In genomic region chr5:14143843-14144585, GRCh38 we compare ENCODE assay signal across 8 cellular contexts. TPM values are rescaled to one million over a fixed set of nuclear protein-coding genes. Genes with fewer than 3 reads are reported as not detected.
DNase-seq lines count a peak whose midpoint lies in the region; ATAC-seq, FAIRE-seq and TF ChIP-seq lines count a peak whose summit lies in the region.

No MANE protein-coding gene starts in this region.

- H3K56ac ChIP-seq in H1 (replicated peaks; ENCODE audit: insufficient read length, low read depth, low read length), result no peak overlapping the region

- TF ChIP-seq CTCF in H1 (IDR thresholded peaks at IDR 0.05; ENCODE audit: control extremely low read depth in 1 of 3, insufficient read depth in 1 of 3, low read depth in 1 of 3, low read length in 3 of 3) (no peak), testis (IDR thresholded peaks at IDR 0.05) (no peak)

- no peak overlapping the region for H2BK15ac ChIP-seq in H1 (ENCODE audit: low read length)

- no peak overlapping the region for H3K27ac Mint-ChIP-seq in CD4-positive, CD25-positive, alpha-beta regulatory T cell
- peak overlapping the region; percentile 68 for H3K27ac Mint-ChIP-seq in activated CD4-positive, alpha-beta T cell treated with anti-CD3 and anti-CD28 coated beads, Interleukin-2, amount 10 ng/mL, durations not matched to agents 24 days and 14 days

- H2BK120ac ChIP-seq in H1 (replicated peaks; ENCODE audit: low read depth, low read length), result no peak overlapping the region

- DNase-seq in CD4-positive, CD25-positive, alpha-beta regulatory T cell, result peak; percentile 5 to 22 (median 9)
- peak; percentile 77 for DNase-seq in activated CD4-positive, alpha-beta T cell treated with anti-CD3 and anti-CD28 coated beads, Interleukin-2, amount 10 ng/mL, durations not matched to agents 24 days and 14 days
- DNase-seq in H1 (ENCODE audit: low read depth in 1 of 2, low spot score in 2 of 2) (peak in 1 of 2 experiments; percentile 66), testis (peak; percentile 36), T1000 (lab: John Stamatoyannopoulos, UW) (no peak)

- POLR2A ChIA-PET in H1 (lab: Charles Lee; ENCODE audit: partially characterized antibody), result interaction anchor here (0.9 to 2.4 kb wide), 7 partner anchors 8 to 118 kb away, joined by 3 to 10 read pairs (median 4); no protein-coding TSS in a partner anchor

- ATAC-seq in CD4-positive, CD25-positive, alpha-beta regulatory T cell (ENCODE audit: low read depth in 2 of 2), result no peak
- ATAC-seq in GM19455 (IDR thresholded peaks at IDR 0.05; ENCODE audit: unreplicated experiment) (peak; percentile 17), HG03558 (IDR thresholded peaks at IDR 0.05; ENCODE audit: extremely low read depth, unreplicated experiment) (peak; percentile 13)

- peaks cover 0 to 6% (median 2%) of the 10 kb centered on the region in 7 donors for H3K9me3 Mint-ChIP-seq in CD4-positive, CD25-positive, alpha-beta regulatory T cell
- peaks cover 4% of the 10 kb centered on the region for H3K9me3 Mint-ChIP-seq in activated CD4-positive, alpha-beta T cell treated with anti-CD3 and anti-CD28 coated beads, Interleukin-2, amount 10 ng/mL, durations not matched to agents 24 days and 14 days

- H3K18ac ChIP-seq in H1 (ENCODE audit: extremely low read depth, low read length), result peak overlapping the region; percentile 48; the same call in 1 of the 2 replicates

- H3K9me3 ChIP-seq in CD4-positive, CD25-positive, alpha-beta regulatory T cell (ENCODE audit: control insufficient read depth in 2 of 2, low read length in 2 of 2), result no peaks in the 10 kb centered on the region
- H3K9me3 ChIP-seq in H1 (ENCODE audit: insufficient read depth in 2 of 2, low read depth in 1 of 2, low read length in 1 of 2) (no peaks in the 10 kb centered on the region), mucosa of stomach (ENCODE audit: control insufficient read depth, low read length) (no peaks in the 10 kb centered on the region), testis (no peaks in the 10 kb centered on the region)

- no peak overlapping the region for H2AK5ac ChIP-seq in H1 (ENCODE audit: low read depth, low read length)

- TF ChIP-seq POLR2A in H1 (IDR thresholded peaks at IDR 0.05; ENCODE audit: control extremely low read depth in 1 of 2, low read depth in 2 of 2, low read length in 2 of 2) (no peak; a peak in 1 of 3 replicates), testis (IDR thresholded peaks at IDR 0.05) (no peak)

- peak overlapping the region; percentile 100 for H3K4me2 ChIP-seq in H1 (ENCODE audit: insufficient read depth in 1 of 2, low read depth in 2 of 2, low read length in 2 of 2)

- H3K27me3 Mint-ChIP-seq in CD4-positive, CD25-positive, alpha-beta regulatory T cell, result peaks cover 71% of the 10 kb centered on the region
- H3K27me3 Mint-ChIP-seq in activated CD4-positive, alpha-beta T cell treated with anti-CD3 and anti-CD28 coated beads, Interleukin-2, amount 10 ng/mL, durations not matched to agents 24 days and 14 days, result peaks cover 61% of the 10 kb centered on the region

- peaks cover 24% of the 10 kb centered on the region for H3K4me1 ChIP-seq in CD4-positive, CD25-positive, alpha-beta regulatory T cell (ENCODE audit: control insufficient read depth, insufficient read depth, low read length, poor library complexity, severe bottlenecking)
- H3K4me1 ChIP-seq in H1 (replicated peaks in 1 of 4; ENCODE audit: control insufficient read depth in 3 of 4, insufficient read depth in 4 of 4, low read length in 3 of 4) (peaks cover 11 to 25% (median 17%) of the 10 kb centered on the region in 4 experiments), mucosa of stomach (ENCODE audit: control insufficient read depth, insufficient read depth, low read length) (peaks cover 17% of the 10 kb centered on the region), testis (peaks cover 28% of the 10 kb centered on the region)

- H3K27me3 ChIP-seq in CD4-positive, CD25-positive, alpha-beta regulatory T cell (ENCODE audit: control insufficient read depth, insufficient read depth, low read length), result peaks cover 29% of the 10 kb centered on the region
- H3K27me3 ChIP-seq in H1 (replicated peaks in 1 of 4; ENCODE audit: control insufficient read depth in 3 of 4, extremely low read depth in 1 of 4, insufficient read depth in 3 of 4, low read length in 3 of 4) (peaks cover 0 to 2% (median 0%) of the 10 kb centered on the region in 4 experiments; a peak in 1 of 7 replicates), mucosa of stomach (ENCODE audit: control insufficient read depth, insufficient read depth, low read length) (peaks cover 8% of the 10 kb centered on the region), testis (no peaks in the 10 kb centered on the region)

- H3K9ac ChIP-seq in H1 (replicated peaks in 1 of 4; ENCODE audit: extremely low read depth in 1 of 4, low read depth in 3 of 4, low read length in 3 of 4) (peak overlapping the region; percentile 71 to 96 (median 84)), mucosa of stomach (ENCODE audit: low read length) (peak overlapping the region; percentile 77)

- H2BK5ac ChIP-seq in H1 (ENCODE audit: low read depth, low read length), result no peak overlapping the region

- peaks cover 16% of the 10 kb centered on the region; the same call in 1 of the 2 replicates for H3K23me2 ChIP-seq in H1 (ENCODE audit: low read depth, low read length)

- no peaks in the 10 kb centered on the region for H3K36me3 ChIP-seq in CD4-positive, CD25-positive, alpha-beta regulatory T cell (ENCODE audit: control insufficient read depth, insufficient read depth, low read length)
- no peaks in the 10 kb centered on the region for H3K36me3 ChIP-seq in H1 (ENCODE audit: control insufficient read depth in 2 of 4, insufficient read depth in 4 of 4, low read length in 3 of 4)
- H3K36me3 ChIP-seq in mucosa of stomach (ENCODE audit: control insufficient read depth, insufficient read depth, low read length), result no peaks in the 10 kb centered on the region
- H3K36me3 ChIP-seq in testis (ENCODE audit: low read depth, missing control alignments), result no peaks in the 10 kb centered on the region

- no peak for TF ChIP-seq RAD21 in H1 (IDR thresholded peaks at IDR 0.05 in 1 of 2, conservative IDR thresholded peaks at IDR 0.05 in 1 of 2; ENCODE audit: low read depth in 2 of 2, low read length in 2 of 2)

- H3K4me3 ChIP-seq in CD4-positive, CD25-positive, alpha-beta regulatory T cell (ENCODE audit: low read depth, low read length), result no peak overlapping the region
- peak overlapping the region; percentile 88 to 98 (median 94) for H3K4me3 ChIP-seq in H1 (ENCODE audit: extremely low read depth in 1 of 4, insufficient read depth in 2 of 4, low read depth in 3 of 4, low read length in 4 of 4)
- H3K4me3 ChIP-seq in mucosa of stomach (ENCODE audit: low read length), result peak overlapping the region; percentile 46
- peak overlapping the region; percentile 67 to 89 for H3K4me3 ChIP-seq in testis

- H3K23ac ChIP-seq in H1 (ENCODE audit: insufficient read length), result no peak overlapping the region

- no peak for FAIRE-seq in H1 (lab: Jason Lieb, UNC)

- peaks cover 26 to 45% of the 10 kb centered on the region in 2 experiments for H3K79me2 ChIP-seq in H1 (ENCODE audit: control insufficient read depth in 1 of 2, insufficient read depth in 2 of 2, low read length in 2 of 2)

- H3K14ac ChIP-seq in H1 (ENCODE audit: insufficient read length), result no peak overlapping the region

- H3K36me3 Mint-ChIP-seq in CD4-positive, CD25-positive, alpha-beta regulatory T cell, result no peaks in the 10 kb centered on the region
- peaks cover 4% of the 10 kb centered on the region for H3K36me3 Mint-ChIP-seq in activated CD4-positive, alpha-beta T cell treated with anti-CD3 and anti-CD28 coated beads, Interleukin-2, amount 10 ng/mL, durations not matched to agents 24 days and 14 days (ENCODE audit: low read depth)

- H4K91ac ChIP-seq in H1 (replicated peaks; ENCODE audit: insufficient read length, low read length), result no peak overlapping the region

- no peak overlapping the region for H3K27ac ChIP-seq in CD4-positive, CD25-positive, alpha-beta regulatory T cell (ENCODE audit: insufficient read depth, low read length, poor library complexity, severe bottlenecking)
- H3K27ac ChIP-seq in H1 (ENCODE audit: low read depth, low read length) (no peak overlapping the region), testis (peak overlapping the region; percentile 96)

- intact Hi-C loops in activated CD4-positive, alpha-beta T cell treated with anti-CD3 and anti-CD28 coated beads, Interleukin-2, amount 10 ng/mL, durations not matched to agents 24 days and 14 days (cut with micrococcal nuclease), result loop anchor here (2.0 to 10.0 kb wide), 4 partner anchors 35 to 731 kb away; partner anchors contain the start of genes ANKH and OTULIN
- intact Hi-C loops in testis (cut with DNase I; ENCODE audit: low total_unique reads), result loop anchor here (10.0 kb wide), 1 partner anchor 121 kb away; no protein-coding TSS in a partner anchor

- H2BK12ac ChIP-seq in H1 (ENCODE audit: low read depth, low read length), result no peak overlapping the region

- CTCF ChIA-PET in H1 (lab: Charles Lee; ENCODE audit: partially characterized antibody), result interaction anchor here (1.1 to 5.9 kb wide), 4 partner anchors 9 to 126 kb away, joined by 3 to 30 read pairs (median 12); no protein-coding TSS in a partner anchor

- no peak overlapping the region for H2BK20ac ChIP-seq in H1 (ENCODE audit: low read length)

- H4K5ac ChIP-seq in H1 (ENCODE audit: insufficient read length, low read depth, low read length), result no peak overlapping the region

- peaks cover 0 to 19% (median 8%) of the 10 kb centered on the region in 4 donors for H3K4me1 Mint-ChIP-seq in CD4-positive, CD25-positive, alpha-beta regulatory T cell
- peaks cover 10% of the 10 kb centered on the region for H3K4me1 Mint-ChIP-seq in activated CD4-positive, alpha-beta T cell treated with anti-CD3 and anti-CD28 coated beads, Interleukin-2, amount 10 ng/mL, durations not matched to agents 24 days and 14 days

- peaks cover 26 to 29% of the 10 kb centered on the region in 2 experiments for H4K20me1 ChIP-seq in H1 (replicated peaks in 1 of 2; ENCODE audit: control insufficient read depth in 1 of 2, insufficient read depth in 2 of 2, low read length in 2 of 2)

- H3K4me3 Mint-ChIP-seq in CD4-positive, CD25-positive, alpha-beta regulatory T cell, result peak overlapping the region; percentile 78 to 89 (median 84)
- H3K4me3 Mint-ChIP-seq in activated CD4-positive, alpha-beta T cell treated with anti-CD3 and anti-CD28 coated beads, Interleukin-2, amount 10 ng/mL, durations not matched to agents 24 days and 14 days, result peak overlapping the region; percentile 87

- TF ChIP-seq EP300 in H1 (IDR thresholded peaks at IDR 0.05; ENCODE audit: borderline replicate concordance in 1 of 2, low read depth in 2 of 2, low read length in 2 of 2), result no peak

- no peak overlapping the region for H2AFZ ChIP-seq in H1 (ENCODE audit: low read length)

- no peak overlapping the region for H3K4ac ChIP-seq in H1 (replicated peaks; ENCODE audit: insufficient read length, low read depth, low read length)

- peak overlapping the region; percentile 77; the same call in 1 of the 2 replicates for H4K8ac ChIP-seq in H1 (ENCODE audit: extremely low read depth, insufficient read depth, low read length)

- WGBS in H1 (ENCODE audit: extremely low coverage in 1 of 2, insufficient coverage in 1 of 2, insufficient read length in 1 of 2, insufficient replicate concordance in 2 of 2, low coverage in 1 of 2, low lambda C conversion rate in 2 of 2, missing lambda C conversion rate in 1 of 2), 2 experiments, result 1% methylated on average over 34 of the region's 84 CpGs; no CpG with 5 or more reads in 1 of the 2 experiments
- 0% methylated on average over 9 to 80 of the region's 84 CpGs for WGBS in testis, 2 donors

- peaks cover 18% of the 10 kb centered on the region for H3K79me1 ChIP-seq in H1 (ENCODE audit: low read depth, low read length)

RNA-seq across cellular contexts. Expression of gene TRIO, which starts 0.9 kb away (rescaled TPM):
- total RNA-seq in CD4-positive, CD25-positive, alpha-beta regulatory T cell, result 7.6 TPM
- polyA plus RNA-seq in CD4-positive, CD25-positive, alpha-beta regulatory T cell, result 1 to 10 TPM; 1.2 to 4.9 (median 1.6) TPM
- total RNA-seq in activated CD4-positive, alpha-beta T cell treated with anti-CD3 and anti-CD28 coated beads, Interleukin-2, amount 10 ng/mL, durations not matched to agents 24 days and 14 days, result 8.7 and 14.0 TPM in 2 replicates
- total RNA-seq in H1 (2021; fragmentation: NEBNext Ultra II Directional; extraction: Animal tissue kit (Norgen Biotek cat#: 25700)), result 69.1 and 70.4 TPM in 2 replicates
- polyA plus RNA-seq in H1 (2011; rRNA removed), result 35.1 and 39.5 TPM in 2 replicates
- polyA plus RNA-seq in H1 (2011; cell fraction: cytosol; rRNA removed), result 41.2 TPM
- polyA plus RNA-seq in H1 (2011; cell fraction: nucleus; rRNA removed), result 199 TPM
- 39.2 to 59.2 TPM (median 43.1 TPM) in 4 replicates for polyA plus RNA-seq in H1 (2012, experiment 1 of 2)
- 4.4 TPM for polyA plus RNA-seq in H1 (2012, experiment 2 of 2)
- 15.5 TPM for polyA plus RNA-seq in H1 (2013, experiment 1 of 2)
- 15.1 TPM for polyA plus RNA-seq in H1 (2013, experiment 2 of 2)
- 338 and 362 TPM in 2 replicates for polyA minus RNA-seq in H1 (2011; rRNA and poly(A)+ RNA removed)
- polyA minus RNA-seq in H1 (2011; cell fraction: cytosol; rRNA and poly(A)+ RNA removed), result 58.9 TPM
- polyA minus RNA-seq in H1 (2011; cell fraction: nucleus; rRNA and poly(A)+ RNA removed), result 347 TPM
- 100 to 1,000 TPM; 249 to 295 TPM for total RNA-seq in testis
- 47.2 TPM for polyA plus RNA-seq in testis (ENCODE audit: insufficient read depth, low read depth, low replicate concordance)

Comparison
In these comparisons a context has a peak if more than half of its experiments do, and no peak if none do; other contexts are left out.
1. ATAC-seq: peak in GM19455 (single experiment) and HG03558 (single experiment); none in CD4-positive, CD25-positive, alpha-beta regulatory T cell (0 of 2).
2. H3K27ac ChIP-seq: peak in testis (2 of 2); none in CD4-positive, CD25-positive, alpha-beta regulatory T cell (single experiment) and H1 (single experiment).